In the genomic region with DNA sequence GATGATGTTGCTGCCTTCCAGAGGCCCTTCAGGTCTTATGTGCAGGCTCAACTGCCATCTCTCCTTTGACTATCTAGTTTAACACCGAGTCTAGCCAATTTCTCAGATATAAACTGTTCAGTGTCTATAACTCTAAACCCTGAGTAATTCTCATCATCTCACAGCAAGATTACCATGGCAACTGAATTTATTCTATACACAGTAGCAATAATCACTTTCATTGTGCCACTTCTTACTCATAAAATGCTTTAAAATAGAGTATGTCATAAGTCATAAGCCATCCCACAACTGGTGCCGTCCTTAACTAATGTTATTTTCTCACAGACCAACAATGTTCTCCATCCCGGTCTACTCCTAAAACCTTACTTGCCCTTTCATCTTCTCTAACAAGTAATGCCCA, we compare ENCODE assay signal across 24 cellular contexts. TPM values are rescaled to one million over a fixed set of nuclear protein-coding genes. Genes with fewer than 3 reads are reported as not detected.
DNase-seq lines count a peak whose midpoint lies in the region; ATAC-seq and TF ChIP-seq lines count a peak whose summit lies in the region.
"Had no signal": no experiment of that assay in that cellular context is flagged by ENCODE, and none has a peak within 500 bp of the region (broad histone marks: within the 10 kb centered on the region; RNA-seq: fewer than 3 reads in every experiment).

No MANE protein-coding gene starts in this region.

- peak overlapping the region; percentile 48 for H3K27ac Mint-ChIP-seq in activated CD4-positive, alpha-beta T cell treated with anti-CD3 and anti-CD28 coated beads for 36 hours
- peak overlapping the region; percentile 28 for H3K27ac Mint-ChIP-seq in CD4-positive, alpha-beta T cell
- H3K27ac Mint-ChIP-seq in activated T-helper 17 cell treated with anti-CD3 and anti-CD28 coated beads, Interleukin-2, amount 50 U/mL, for 72 hours = peak overlapping the region; percentile 56
- H3K27ac Mint-ChIP-seq in naive thymus-derived CD8-positive, alpha-beta T cell = peak overlapping the region in 6 of 10 donors; percentile 11 to 86 (median 76)
- H3K27ac Mint-ChIP-seq: activated B cell treated with CpG ODN at 0.5 μM for 24 hours; dendritic cell treated with granulocyte-macrophage colony-stimulating factor and Interleukin-4, amounts not matched to agents 40 ng/mL and 50 ng/mL, for 4 days had no signal

- H3K27me3 Mint-ChIP-seq in activated CD4-positive, alpha-beta T cell treated with anti-CD3 and anti-CD28 coated beads for 36 hours = no peaks in the 10 kb centered on the region
- H3K27me3 Mint-ChIP-seq in CD4-positive, alpha-beta T cell = no peaks in the 10 kb centered on the region
- no peaks in the 10 kb centered on the region for H3K27me3 Mint-ChIP-seq in activated T-helper 17 cell treated with anti-CD3 and anti-CD28 coated beads, Interleukin-2, amount 50 U/mL, for 72 hours
- H3K27me3 Mint-ChIP-seq in naive thymus-derived CD8-positive, alpha-beta T cell = no peaks in the 10 kb centered on the region
- H3K27me3 Mint-ChIP-seq: activated B cell treated with CpG ODN at 0.5 μM for 24 hours; dendritic cell treated with granulocyte-macrophage colony-stimulating factor and Interleukin-4, amounts not matched to agents 40 ng/mL and 50 ng/mL, for 4 days; IgD-negative memory B cell had no signal

- peaks cover 5% of the 10 kb centered on the region for H3K4me1 Mint-ChIP-seq in activated CD4-positive, alpha-beta T cell treated with anti-CD3 and anti-CD28 coated beads for 36 hours
- H3K4me1 Mint-ChIP-seq in CD4-positive, alpha-beta T cell (ENCODE audit: low read depth) = peaks cover 13% of the 10 kb centered on the region
- H3K4me1 Mint-ChIP-seq in activated T-helper 17 cell treated with anti-CD3 and anti-CD28 coated beads, Interleukin-2, amount 50 U/mL, for 72 hours = peaks cover 18% of the 10 kb centered on the region
- peaks cover 6 to 25% (median 13%) of the 10 kb centered on the region in 4 donors for H3K4me1 Mint-ChIP-seq in naive thymus-derived CD8-positive, alpha-beta T cell
- H3K4me1 Mint-ChIP-seq: activated B cell treated with CpG ODN at 0.5 μM for 24 hours had no signal

- H3K27ac ChIP-seq in CD4-positive, alpha-beta T cell (ENCODE audit: low read depth, low read length) = no peak overlapping the region
- H3K27ac ChIP-seq: psoas muscle, testis had no signal

- intact Hi-C loops in activated CD4-positive, alpha-beta T cell treated with anti-CD3 and anti-CD28 coated beads for 36 hours (cut with DNase I, micrococcal nuclease) = no loop called here
- intact Hi-C loops in CD4-positive, alpha-beta T cell (cut with DNase I, micrococcal nuclease) = no loop called here

- ATAC-seq in activated CD4-positive, alpha-beta T cell treated with anti-CD3 and anti-CD28 coated beads for 36 hours = peak; percentile 36
- no peak for ATAC-seq in CD4-positive, alpha-beta T cell (ENCODE audit: poor library complexity)
- ATAC-seq in activated T-helper 17 cell treated with anti-CD3 and anti-CD28 coated beads, Interleukin-2, amount 50 U/mL, for 72 hours (replicated peaks) = peak; percentile 43
- no peak for ATAC-seq in naive thymus-derived CD8-positive, alpha-beta T cell
- ATAC-seq: left colon, PC-3, psoas muscle had no signal

- POLR2A ChIA-PET in activated CD4-positive, alpha-beta T cell treated with anti-CD3 and anti-CD28 coated beads for 36 hours (lab: Charles Lee) = no interaction called here
- POLR2A ChIA-PET in CD4-positive, alpha-beta T cell (lab: Charles Lee) = no interaction called here
- POLR2A ChIA-PET in naive thymus-derived CD8-positive, alpha-beta T cell (lab: Charles Lee) = no interaction called here

- CTCF ChIA-PET in activated CD4-positive, alpha-beta T cell treated with anti-CD3 and anti-CD28 coated beads for 36 hours (lab: Charles Lee) = interaction anchor here (1.1 to 1.4 kb wide), 2 partner anchors 37 to 93 kb away, joined by 3 read pairs; no protein-coding TSS in a partner anchor
- CTCF ChIA-PET in CD4-positive, alpha-beta T cell (lab: Charles Lee) = no interaction called here

- no peak for DNase-seq in activated CD4-positive, alpha-beta T cell treated with anti-CD3 and anti-CD28 coated beads for 36 hours
- DNase-seq in activated CD4-positive, alpha-beta T cell treated with anti-CD3 and anti-CD28 coated beads, Interleukin-2, amount 50 U/mL, for 4 hours = no peak
- DNase-seq in CD4-positive, alpha-beta T cell = no peak
- DNase-seq in naive thymus-derived CD8-positive, alpha-beta T cell = no peak
- no peak for DNase-seq in activated CD8-positive, alpha-beta memory T cell treated with anti-CD3 and anti-CD28 coated beads, Interleukin-2, amount 50 U/mL, for 48 hours
- DNase-seq in T1000 (lab: John Stamatoyannopoulos, UW) (no peak), SHP77 (lab: John Stamatoyannopoulos, UW) (no peak)
- DNase-seq: activated B cell treated with CpG ODN at 0.5 μM for 24 hours; central memory CD4-positive, alpha-beta T cell; hippocampal formation; left colon; NCI-H1092; NCI-H187; NCI-H2171 treated with DMSO at 0.1 percent for 48 hours; NCI-H524 treated with DMSO at 0.1 percent for 48 hours; PC-3; psoas muscle; SHP77 treated with DMSO at 0.1 percent for 48 hours; stimulated activated CD4-positive, alpha-beta T cell treated with anti-CD3 and anti-CD28 coated beads, Interleukin-15, amount 100 ng/mL, for 24 hours; stimulated activated naive CD4-positive, alpha-beta T cell; testis had no signal

- H3K9me3 Mint-ChIP-seq in activated CD4-positive, alpha-beta T cell treated with anti-CD3 and anti-CD28 coated beads for 36 hours (ENCODE audit: low read depth) = no peaks in the 10 kb centered on the region
- no peaks in the 10 kb centered on the region for H3K9me3 Mint-ChIP-seq in CD4-positive, alpha-beta T cell
- H3K9me3 Mint-ChIP-seq in activated T-helper 17 cell treated with anti-CD3 and anti-CD28 coated beads, Interleukin-2, amount 50 U/mL, for 72 hours = no peaks in the 10 kb centered on the region
- H3K9me3 Mint-ChIP-seq in naive thymus-derived CD8-positive, alpha-beta T cell = peaks cover 0 to 2% (median 0%) of the 10 kb centered on the region in 9 donors
- H3K9me3 Mint-ChIP-seq: activated B cell treated with CpG ODN at 0.5 μM for 24 hours; dendritic cell treated with granulocyte-macrophage colony-stimulating factor and Interleukin-4, amounts not matched to agents 40 ng/mL and 50 ng/mL, for 4 days; IgD-negative memory B cell had no signal

- H3K4me3 Mint-ChIP-seq in activated CD4-positive, alpha-beta T cell treated with anti-CD3 and anti-CD28 coated beads for 36 hours = no peak overlapping the region
- H3K4me3 Mint-ChIP-seq in CD4-positive, alpha-beta T cell = no peak overlapping the region
- H3K4me3 Mint-ChIP-seq in activated T-helper 17 cell treated with anti-CD3 and anti-CD28 coated beads, Interleukin-2, amount 50 U/mL, for 72 hours = no peak overlapping the region
- no peak overlapping the region for H3K4me3 Mint-ChIP-seq in naive thymus-derived CD8-positive, alpha-beta T cell
- H3K4me3 Mint-ChIP-seq: activated B cell treated with CpG ODN at 0.5 μM for 24 hours; dendritic cell treated with granulocyte-macrophage colony-stimulating factor and Interleukin-4, amounts not matched to agents 40 ng/mL and 50 ng/mL, for 4 days had no signal

- no peaks in the 10 kb centered on the region for H3K27me3 ChIP-seq in CD4-positive, alpha-beta T cell (ENCODE audit: control insufficient read depth, insufficient read depth, low read length)
- H3K27me3 ChIP-seq: testis had no signal

- no peaks in the 10 kb centered on the region for H3K9me3 ChIP-seq in CD4-positive, alpha-beta T cell (ENCODE audit: control insufficient read depth, low read length)
- H3K9me3 ChIP-seq: psoas muscle, testis had no signal

- no peak for TF ChIP-seq CTCF in CD4-positive, alpha-beta T cell (IDR thresholded peaks at IDR 0.05)

- peaks cover 35% of the 10 kb centered on the region for H3K36me3 Mint-ChIP-seq in activated CD4-positive, alpha-beta T cell treated with anti-CD3 and anti-CD28 coated beads for 36 hours (ENCODE audit: low read depth)
- peaks cover 80% of the 10 kb centered on the region for H3K36me3 Mint-ChIP-seq in CD4-positive, alpha-beta T cell (ENCODE audit: low read depth)
- peaks cover 91% of the 10 kb centered on the region for H3K36me3 Mint-ChIP-seq in activated T-helper 17 cell treated with anti-CD3 and anti-CD28 coated beads, Interleukin-2, amount 50 U/mL, for 72 hours (ENCODE audit: low read depth)
- peaks cover 13 to 84% (median 30%) of the 10 kb centered on the region in 3 donors for H3K36me3 Mint-ChIP-seq in naive thymus-derived CD8-positive, alpha-beta T cell

RNA-seq across cellular contexts. Expression of a gene that starts 45.0 kb away (rescaled TPM):
- 10 to 100 TPM; 39.0 to 46.7 TPM for total RNA-seq in activated CD4-positive, alpha-beta T cell treated with anti-CD3 and anti-CD28 coated beads for 36 hours
- 10 to 100 TPM; 40.0 to 45.8 TPM for total RNA-seq in CD4-positive, alpha-beta T cell
- total RNA-seq in activated T-helper 17 cell treated with anti-CD3 and anti-CD28 coated beads, Interleukin-2, amount 50 U/mL, for 72 hours = 10 to 100 TPM; 63.8 to 64.1 TPM
- 100 to 1,000 TPM; 142 to 149 TPM for total RNA-seq in naive thymus-derived CD8-positive, alpha-beta T cell
- polyA plus RNA-seq in naive thymus-derived CD8-positive, alpha-beta T cell = 10 to 100 TPM; 71.8 to 91.8 (median 87.2) TPM

Comparison
In these comparisons a context has a peak if more than half of its experiments do, and no peak if none do; other contexts are left out.
1. ATAC-seq: peak in activated CD4-positive, alpha-beta T cell treated with anti-CD3 and anti-CD28 coated beads for 36 hours (single experiment) and activated T-helper 17 cell treated with anti-CD3 and anti-CD28 coated beads, Interleukin-2, amount 50 U/mL, for 72 hours (single experiment); none in CD4-positive, alpha-beta T cell (single experiment) and naive thymus-derived CD8-positive, alpha-beta T cell (0 of 2).
2. Peak in every context shown above with its lines, with median percentiles within 50 percentile points of each other: H3K27ac Mint-ChIP-seq.